Comparison of ENCODE assay signal across 1 cellular context in genomic region chr6:52881996-52882841, GRCh38.
TF ChIP-seq lines count a peak whose summit lies in the region.

No MANE protein-coding gene starts in this region.

TF ChIP-seq in HEK293, 187 proteins besides CTCF, POLR2A, EP300 and RAD21 (continued from another document):
- TF ChIP-seq ZNF398 (tag by site-specific recombination; IDR thresholded peaks at IDR 0.05) (no peak), SALL2 (tag by site-specific recombination; IDR thresholded peaks at IDR 0.05; ENCODE audit: borderline replicate concordance) (no peak), GLI2 (tag by site-specific recombination; IDR thresholded peaks at IDR 0.05; ENCODE audit: borderline replicate concordance, low read depth) (no peak), ZNF785 (tag by site-specific recombination; IDR thresholded peaks at IDR 0.05) (no peak), ZNF777 (tag by site-specific recombination; IDR thresholded peaks at IDR 0.05; ENCODE audit: borderline replicate concordance) (no peak), ZNF335 (tag by site-specific recombination; conservative IDR thresholded peaks at IDR 0.05) (peak; percentile 94), ZNF654 (tag by site-specific recombination; IDR thresholded peaks at IDR 0.05; ENCODE audit: low read depth) (peak; percentile 39), GLIS1 (tag by site-specific recombination; IDR thresholded peaks at IDR 0.05) (no peak), ZNF121 (tag by site-specific recombination; IDR thresholded peaks at IDR 0.05) (no peak), ZBTB6 (tag by site-specific recombination; IDR thresholded peaks at IDR 0.05) (no peak), ZIC2 (tag by site-specific recombination; IDR thresholded peaks at IDR 0.05) (no peak), ZNF175 (tag by site-specific recombination; IDR thresholded peaks at IDR 0.05) (no peak), ZNF404 (tag by site-specific recombination; IDR thresholded peaks at IDR 0.05) (no peak), ZNF488 (tag by site-specific recombination; IDR thresholded peaks at IDR 0.05) (no peak), ZNF660 (tag by site-specific recombination; IDR thresholded peaks at IDR 0.05) (peak; percentile 63; the same call in 1 of the 2 replicates), ZNF626 (tag by site-specific recombination; IDR thresholded peaks at IDR 0.05) (no peak)
- TF ChIP-seq, protein P1, sequence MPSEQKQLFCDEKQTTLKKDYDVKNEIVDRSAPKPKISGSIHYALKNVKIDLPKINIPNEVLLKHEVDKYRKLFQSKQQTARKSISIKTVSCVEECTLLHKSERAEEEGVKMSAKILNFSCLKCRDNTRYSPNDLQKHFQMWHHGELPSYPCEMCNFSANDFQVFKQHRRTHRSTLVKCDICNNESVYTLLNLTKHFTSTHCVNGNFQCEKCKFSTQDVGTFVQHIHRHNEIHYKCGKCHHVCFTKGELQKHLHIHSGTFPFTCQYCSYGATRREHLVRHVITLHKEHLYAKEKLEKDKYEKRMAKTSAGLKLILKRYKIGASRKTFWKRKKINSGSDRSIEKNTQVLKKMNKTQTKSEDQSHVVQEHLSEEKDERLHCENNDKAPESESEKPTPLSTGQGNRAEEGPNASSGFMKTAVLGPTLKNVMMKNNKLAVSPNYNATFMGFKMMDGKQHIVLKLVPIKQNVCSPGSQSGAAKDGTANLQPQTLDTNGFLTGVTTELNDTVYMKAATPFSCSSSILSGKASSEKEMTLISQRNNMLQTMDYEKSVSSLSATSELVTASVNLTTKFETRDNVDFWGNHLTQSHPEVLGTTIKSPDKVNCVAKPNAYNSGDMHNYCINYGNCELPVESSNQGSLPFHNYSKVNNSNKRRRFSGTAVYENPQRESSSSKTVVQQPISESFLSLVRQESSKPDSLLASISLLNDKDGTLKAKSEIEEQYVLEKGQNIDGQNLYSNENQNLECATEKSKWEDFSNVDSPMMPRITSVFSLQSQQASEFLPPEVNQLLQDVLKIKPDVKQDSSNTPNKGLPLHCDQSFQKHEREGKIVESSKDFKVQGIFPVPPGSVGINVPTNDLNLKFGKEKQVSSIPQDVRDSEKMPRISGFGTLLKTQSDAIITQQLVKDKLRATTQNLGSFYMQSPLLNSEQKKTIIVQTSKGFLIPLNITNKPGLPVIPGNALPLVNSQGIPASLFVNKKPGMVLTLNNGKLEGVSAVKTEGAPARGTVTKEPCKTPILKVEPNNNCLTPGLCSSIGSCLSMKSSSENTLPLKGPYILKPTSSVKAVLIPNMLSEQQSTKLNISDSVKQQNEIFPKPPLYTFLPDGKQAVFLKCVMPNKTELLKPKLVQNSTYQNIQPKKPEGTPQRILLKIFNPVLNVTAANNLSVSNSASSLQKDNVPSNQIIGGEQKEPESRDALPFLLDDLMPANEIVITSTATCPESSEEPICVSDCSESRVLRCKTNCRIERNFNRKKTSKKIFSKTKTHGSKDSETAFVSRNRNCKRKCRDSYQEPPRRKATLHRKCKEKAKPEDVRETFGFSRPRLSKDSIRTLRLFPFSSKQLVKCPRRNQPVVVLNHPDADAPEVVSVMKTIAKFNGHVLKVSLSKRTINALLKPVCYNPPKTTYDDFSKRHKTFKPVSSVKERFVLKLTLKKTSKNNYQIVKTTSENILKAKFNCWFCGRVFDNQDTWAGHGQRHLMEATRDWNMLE (tag by site-specific recombination; conservative IDR thresholded peaks at IDR 0.05; ENCODE audit: low read depth) = 0 out of 2 replicates have a peak, but pooled peaks have one; percentile 25
- TF ChIP-seq, protein P2, sequence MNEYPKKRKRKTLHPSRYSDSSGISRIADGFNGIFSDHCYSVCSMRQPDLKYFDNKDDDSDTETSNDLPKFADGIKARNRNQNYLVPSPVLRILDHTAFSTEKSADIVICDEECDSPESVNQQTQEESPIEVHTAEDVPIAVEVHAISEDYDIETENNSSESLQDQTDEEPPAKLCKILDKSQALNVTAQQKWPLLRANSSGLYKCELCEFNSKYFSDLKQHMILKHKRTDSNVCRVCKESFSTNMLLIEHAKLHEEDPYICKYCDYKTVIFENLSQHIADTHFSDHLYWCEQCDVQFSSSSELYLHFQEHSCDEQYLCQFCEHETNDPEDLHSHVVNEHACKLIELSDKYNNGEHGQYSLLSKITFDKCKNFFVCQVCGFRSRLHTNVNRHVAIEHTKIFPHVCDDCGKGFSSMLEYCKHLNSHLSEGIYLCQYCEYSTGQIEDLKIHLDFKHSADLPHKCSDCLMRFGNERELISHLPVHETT (tag by site-specific recombination; IDR thresholded peaks at IDR 0.05) = no peak
- TF ChIP-seq, protein P3, sequence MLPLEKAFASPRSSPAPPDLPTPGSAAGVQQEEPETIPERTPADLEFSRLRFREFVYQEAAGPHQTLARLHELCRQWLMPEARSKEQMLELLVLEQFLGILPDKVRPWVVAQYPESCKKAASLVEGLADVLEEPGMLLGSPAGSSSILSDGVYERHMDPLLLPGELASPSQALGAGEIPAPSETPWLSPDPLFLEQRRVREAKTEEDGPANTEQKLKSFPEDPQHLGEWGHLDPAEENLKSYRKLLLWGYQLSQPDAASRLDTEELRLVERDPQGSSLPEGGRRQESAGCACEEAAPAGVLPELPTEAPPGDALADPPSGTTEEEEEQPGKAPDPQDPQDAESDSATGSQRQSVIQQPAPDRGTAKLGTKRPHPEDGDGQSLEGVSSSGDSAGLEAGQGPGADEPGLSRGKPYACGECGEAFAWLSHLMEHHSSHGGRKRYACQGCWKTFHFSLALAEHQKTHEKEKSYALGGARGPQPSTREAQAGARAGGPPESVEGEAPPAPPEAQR (tag by site-specific recombination; IDR thresholded peaks at IDR 0.05) = no peak
